8 cellular contexts compared by ENCODE assay signal in genomic region chr5:171387255-171387969, GRCh38. TPM values are rescaled to one million over a fixed set of nuclear protein-coding genes. Genes with fewer than 3 reads are reported as not detected.
DNase-seq lines count a peak whose midpoint lies in the region; ATAC-seq and TF ChIP-seq lines count a peak whose summit lies in the region.

NPM1 (plus strand) TSS chr5:171387849; CDS start chr5:171387949, 100 bp downstream.

- intact Hi-C loops in IMR-90 (cut with micrococcal nuclease), result no loop called here

- H2BK20ac ChIP-seq in IMR-90 (ENCODE audit: low read depth, low read length), result no peak within 1 kb of the TSS

- H3K36me3 ChIP-seq in IMR-90 (ENCODE audit: control insufficient read depth, insufficient read depth, low read length), result peaks cover 12% of the 10 kb centered on the region

- H4K20me1 ChIP-seq in IMR-90 (ENCODE audit: insufficient read depth, low read length), result peaks cover 48% of the 10 kb centered on the region

- H3K14ac ChIP-seq in IMR-90 (replicated peaks; ENCODE audit: low read depth, low read length), result peak within 1 kb of the TSS; percentile 100

- TF ChIP-seq POLR2A in IMR-90 (IDR thresholded peaks at IDR 0.05; ENCODE audit: low read depth, low read length), result peak; percentile 99

- H3K18ac ChIP-seq in IMR-90 (ENCODE audit: low read depth, low read length), result peak within 1 kb of the TSS; percentile 76

- CTCF ChIA-PET in IMR-90 (lab: Yijun Ruan, JAX), result no interaction called here

- H3K4me2 ChIP-seq in IMR-90 (ENCODE audit: low read depth, low read length), result peak within 1 kb of the TSS; percentile 97

- POLR2A ChIA-PET in IMR-90 (lab: Charles Lee; ENCODE audit: unreplicated experiment), result interaction anchor here (0.7 kb wide), 1 partner anchor 20 kb away, joined by 3 read pairs; no protein-coding TSS in a partner anchor

- peak within 1 kb of the TSS; percentile 95 for H2AFZ ChIP-seq in IMR-90 (replicated peaks; ENCODE audit: low read length, poor library complexity)

- H4K8ac ChIP-seq in IMR-90 (ENCODE audit: low read depth in 2 of 2, low read length in 2 of 2), result peak within 1 kb of the TSS; percentile 96 to 100

- peak within 1 kb of the TSS; percentile 99 for H3K23ac ChIP-seq in IMR-90 (ENCODE audit: low read depth, low read length)

- peaks cover 5% of the 10 kb centered on the region; the same call in 1 of the 2 replicates for H3K9me1 ChIP-seq in IMR-90 (ENCODE audit: insufficient read depth, low read length)

- peak within 1 kb of the TSS; percentile 89 for H2AK5ac ChIP-seq in IMR-90 (ENCODE audit: low read depth, low read length)

- peak within 1 kb of the TSS; percentile 95 for H3K9ac ChIP-seq in IMR-90 (ENCODE audit: low read depth, low read length)

- H3K56ac ChIP-seq in IMR-90 (ENCODE audit: extremely low read depth, insufficient read depth, low read length), result peak within 1 kb of the TSS; percentile 99

- BruUV-seq in IMR-90 (replicated peaks; lab: Mats Ljungman, UMichigan), result no TSS peak

- H3K79me1 ChIP-seq in IMR-90 (ENCODE audit: low read depth in 1 of 2, low read length in 2 of 2), result peaks cover 0 to 13% of the 10 kb centered on the region in 2 experiments; a peak in 2 of 4 replicates

- peak within 1 kb of the TSS; percentile 90 for H3K27ac ChIP-seq in IMR-90 (ENCODE audit: insufficient read depth, low read length)

- peak within 1 kb of the TSS; percentile 63 for H3K4me3 ChIP-seq in IMR-90 (ENCODE audit: insufficient read depth, low read depth, low read length)

- in situ Hi-C loops in IMR-90 (cut with MboI; ENCODE audit: low sequenced_read_pairs), result no loop called here

- peak within 1 kb of the TSS; percentile 98 for H3K4ac ChIP-seq in IMR-90 (ENCODE audit: low read depth, low read length)

- peak within 1 kb of the TSS; percentile 71 for H2BK120ac ChIP-seq in IMR-90 (ENCODE audit: low read depth, low read length)

- H3K27me3 ChIP-seq in IMR-90 (ENCODE audit: control insufficient read depth, insufficient read depth, low read length), result no peaks in the 10 kb centered on the region

- peak within 1 kb of the TSS; percentile 86 for H2BK5ac ChIP-seq in IMR-90 (ENCODE audit: low read depth, low read length, poor library complexity, severe bottlenecking)

- DNase-seq in DMS 273 (lab: John Stamatoyannopoulos, UW; ENCODE audit: unreplicated experiment) (peak; percentile 100), IMR-90 (peak; percentile 98), OCI-M1 (lab: John Stamatoyannopoulos, UW) (peak; percentile 99), activated T-cell treated with anti-CD3 and anti-CD28 coated beads for 24 hours (ENCODE audit: low read depth) (peak; percentile 97), epidermal melanocyte (ENCODE audit: insufficient read length, low spot score) (peak; percentile 94), middle frontal gyrus (ENCODE audit: extremely low spot score, low spot score) (peak; percentile 90)
- peak; percentile 95 for DNase-seq in stimulated activated CD8-positive, alpha-beta memory T cell treated with anti-CD3 and anti-CD28 coated beads, Interleukin-2, amount 100 ng/mL, for 48 hours (ENCODE audit: low read depth in 2 of 2)

- H3K9me3 ChIP-seq in IMR-90 (ENCODE audit: control insufficient read depth, insufficient read depth, low read length), result no peaks in the 10 kb centered on the region

- ATAC-seq in GM21528 (IDR thresholded peaks at IDR 0.05; ENCODE audit: low FRiP score, unreplicated experiment), result peak; percentile 77
- peak; percentile 92 for ATAC-seq in IMR-90 (ENCODE audit: low read depth)

- H4K91ac ChIP-seq in IMR-90 (ENCODE audit: insufficient read depth, low read depth, low read length), result peak within 1 kb of the TSS; percentile 96

- no peaks in the 10 kb centered on the region; the same call in 1 of the 2 replicates for H3K4me1 ChIP-seq in IMR-90 (ENCODE audit: control insufficient read depth, insufficient read depth, low read length)

- no peak for TF ChIP-seq CTCF in IMR-90 (conservative IDR thresholded peaks at IDR 0.05; ENCODE audit: low read depth, low read length)

- H4K5ac ChIP-seq in IMR-90 (ENCODE audit: low read depth, low read length), result peak within 1 kb of the TSS; percentile 83

- TF ChIP-seq RAD21 in IMR-90 (IDR thresholded peaks at IDR 0.05; ENCODE audit: low read length), result no peak

- H2BK15ac ChIP-seq in IMR-90 (ENCODE audit: low read depth, low read length), result 0 out of 3 replicates have a peak within 1 kb of the TSS, but pooled peaks have one; percentile 22

- WGBS in IMR-90 (ENCODE audit: extremely low coverage in 2 of 2, insufficient read length in 1 of 2), 2 experiments, result 1% methylated on average over 21 of the region's 60 CpGs; no CpG with 5 or more reads in 1 of the 2 experiments

- dilution Hi-C loops in IMR-90 (cut with HindIII; ENCODE audit: low sequenced_read_pairs, unreplicated experiment), result no loop called here

- H2AK9ac ChIP-seq in IMR-90 (replicated peaks; ENCODE audit: low read depth, low read length, poor library complexity), result peak within 1 kb of the TSS; percentile 95

TF ChIP-seq in IMR-90, 13 proteins besides CTCF, POLR2A, EP300 and RAD21:
- TF ChIP-seq MAZ (IDR thresholded peaks at IDR 0.05; ENCODE audit: borderline replicate concordance, low read depth, low read length) (peak; percentile 100), NFE2L2 (IDR thresholded peaks at IDR 0.05; ENCODE audit: low read depth, low read length) (peak; percentile 10; the same call in 1 of the 2 replicates), RFX5 (IDR thresholded peaks at IDR 0.05; ENCODE audit: low read depth, low read length) (no peak), USF2 (IDR thresholded peaks at IDR 0.05; ENCODE audit: low read depth, low read length) (peak; percentile 34; the same call in 1 of the 2 replicates), BHLHE40 (IDR thresholded peaks at IDR 0.05; ENCODE audit: low read depth, low read length) (peak; percentile 53; the same call in 1 of the 2 replicates)

RNA-seq across cellular contexts. Expression of gene NPM1, which starts in this region (rescaled TPM):
- total RNA-seq in IMR-90 (2012; rRNA removed), result 856 and 1,596 TPM in 2 replicates
- 929 and 3,169 TPM in 2 replicates for polyA plus RNA-seq in IMR-90 (2012; rRNA removed)
- polyA plus RNA-seq in IMR-90 (2012; cell fraction: cytosol; rRNA removed), result 105 and 178 TPM in 2 replicates
- 29.5 and 252 TPM in 2 replicates for polyA plus RNA-seq in IMR-90 (2012; cell fraction: nucleus; rRNA removed; ENCODE audit: low replicate concordance)

Comparison
In these comparisons a context has a peak if more than half of its experiments do, and no peak if none do; other contexts are left out.
1. Peak in every context shown above with its lines: DNase-seq, ATAC-seq, H3K4me3 ChIP-seq and H3K27ac ChIP-seq.